Comparison of ENCODE assay signal across 10 cellular contexts in the genomic region with DNA sequence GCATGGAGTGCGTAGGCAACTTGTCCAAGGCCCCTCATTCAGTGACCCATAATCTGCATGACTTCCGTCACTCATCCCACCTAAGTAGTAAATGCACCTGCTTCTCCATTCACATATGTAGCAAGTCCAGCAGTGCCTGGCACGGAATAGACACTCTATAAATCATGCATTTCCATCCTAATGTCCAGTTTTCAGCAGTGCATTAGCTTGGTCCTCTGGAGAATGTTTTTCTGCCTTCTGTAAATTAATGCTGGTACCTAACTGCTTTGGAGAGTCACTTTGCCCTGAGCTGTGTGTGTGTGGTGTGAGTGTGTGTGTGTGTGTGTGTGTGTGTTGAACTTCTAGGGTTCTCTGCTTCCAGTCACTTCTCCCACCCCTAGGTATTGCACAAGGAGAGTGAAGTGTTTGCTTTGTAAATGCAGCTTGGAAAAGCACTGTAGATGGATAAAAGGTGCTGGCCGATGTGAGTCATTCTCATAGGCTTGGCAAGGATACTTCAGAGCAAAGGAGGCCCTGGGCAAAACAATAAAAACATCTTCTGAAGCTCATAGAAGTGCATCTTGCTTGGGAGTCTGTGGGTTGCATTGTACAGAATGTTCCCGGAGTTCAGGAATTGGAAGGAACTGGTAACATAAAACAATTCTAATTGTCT.
DNase-seq lines count a peak whose midpoint lies in the region; ATAC-seq and TF ChIP-seq lines count a peak whose summit lies in the region.
"Had no signal": no experiment of that assay in that cellular context is flagged by ENCODE, and none has a peak within 500 bp of the region (broad histone marks: within the 10 kb centered on the region; RNA-seq: fewer than 3 reads in every experiment).

No MANE protein-coding gene starts in this region.

- H3K36me3 ChIP-seq in aorta (ENCODE audit: control insufficient read depth in 1 of 2, insufficient read depth in 2 of 2, low read length in 1 of 2) = no peaks in the 10 kb centered on the region

- in situ Hi-C loops in astrocyte of the cerebellum (cut with HindIII; ENCODE audit: low sequenced_read_pairs) = no loop called here

- no peaks in the 10 kb centered on the region for H3K36me3 Mint-ChIP-seq in natural killer cell

- 42 to 59% methylated on average over 5 of the region's 5 CpGs for WGBS in aorta, 2 donors

- H3K4me3 Mint-ChIP-seq in natural killer cell = no peak overlapping the region
- H3K4me3 Mint-ChIP-seq: central memory CD8-positive, alpha-beta T cell had no signal

- H3K4me3 ChIP-seq in astrocyte of the cerebellum (ENCODE audit: low read depth, low read length) = no peak overlapping the region
- no peak overlapping the region for H3K4me3 ChIP-seq in aorta (ENCODE audit: low read length in 2 of 2)

- no peaks in the 10 kb centered on the region for H3K27me3 Mint-ChIP-seq in natural killer cell (ENCODE audit: low read depth in 2 of 2)
- H3K27me3 Mint-ChIP-seq: central memory CD8-positive, alpha-beta T cell had no signal

- H3K27ac ChIP-seq in aorta (ENCODE audit: low read depth in 1 of 2, low read length in 2 of 2) = no peak overlapping the region

- TF ChIP-seq CTCF in astrocyte of the cerebellum (IDR thresholded peaks at IDR 0.05; ENCODE audit: low read depth, low read length, missing control alignments) (no peak), natural killer cell (IDR thresholded peaks at IDR 0.05) (no peak)

- intact Hi-C loops in aorta (cut with DNase I) (no loop called here), natural killer cell (cut with micrococcal nuclease) (no loop called here)

- H3K4me1 ChIP-seq in aorta (ENCODE audit: control insufficient read depth in 1 of 2, insufficient read depth in 2 of 2, low read length in 2 of 2) = no peaks in the 10 kb centered on the region

- DNase-seq in NCI-H345 (lab: John Stamatoyannopoulos, UW) = peak; percentile 59
- DNase-seq in NCI-H345 treated with DMSO at 0.1 percent for 48 hours (lab: John Stamatoyannopoulos, UW; ENCODE audit: unreplicated experiment) = no peak
- peak; percentile 89 for DNase-seq in astrocyte of the cerebellum (ENCODE audit: low read depth)
- DNase-seq in left lobe of liver (ENCODE audit: low spot score) = no peak
- DNase-seq in aorta = no peak
- no peak for DNase-seq in natural killer cell

- H3K27ac Mint-ChIP-seq in natural killer cell = no peak overlapping the region

- no peaks in the 10 kb centered on the region for H3K27me3 ChIP-seq in aorta (ENCODE audit: control insufficient read depth in 1 of 2, insufficient read depth in 2 of 2, low read length in 1 of 2)

- ATAC-seq in left lobe of liver = peak; percentile 82
- peak; percentile 55 for ATAC-seq in aorta (ENCODE audit: low FRiP score)
- no peak for ATAC-seq in GM21423 (IDR thresholded peaks at IDR 0.05; ENCODE audit: unreplicated experiment)
- no peak for ATAC-seq in GM18870 (IDR thresholded peaks at IDR 0.05; ENCODE audit: unreplicated experiment)
- ATAC-seq in natural killer cell = no peak
- ATAC-seq: activated CD4-positive, CD25-positive, alpha-beta regulatory T cell treated with anti-CD3 and anti-CD28 coated beads, Interleukin-2, amount 50 U/mL, for 24 hours had no signal

- no peaks in the 10 kb centered on the region for H3K9me3 ChIP-seq in aorta (ENCODE audit: control insufficient read depth, low read length)

- H3K4me1 Mint-ChIP-seq in natural killer cell = peaks cover 30 to 35% of the 10 kb centered on the region in 2 donors

- H3K9me3 Mint-ChIP-seq in natural killer cell = no peaks in the 10 kb centered on the region
- H3K9me3 Mint-ChIP-seq: central memory CD8-positive, alpha-beta T cell had no signal

Comparison
In these comparisons a context has a peak if more than half of its experiments do, and no peak if none do; other contexts are left out.
1. DNase-seq: peak in NCI-H345 (single experiment) and astrocyte of the cerebellum (single experiment); none in NCI-H345 treated with DMSO at 0.1 percent for 48 hours (single experiment), left lobe of liver (single experiment), aorta (0 of 2) and natural killer cell (single experiment).
2. ATAC-seq: peak in left lobe of liver (single experiment) and aorta (single experiment); none in GM21423 (single experiment), GM18870 (single experiment) and natural killer cell (0 of 3).